In genomic region chr19:56314584-56315075, GRCh38 we compare ENCODE assay signal across 8 cellular contexts. TPM values are rescaled to one million over a fixed set of nuclear protein-coding genes. Genes with fewer than 3 reads are reported as not detected.
DNase-seq lines count a peak whose midpoint lies in the region; TF ChIP-seq lines count a peak whose summit lies in the region.

Gene ZSCAN5A, minus strand, starts transcription at chr19:56314839. Its CDS starts 89,793 bp downstream, at chr19:56225046.

- peaks cover 7% of the 10 kb centered on the region for H3K36me3 ChIP-seq in neuron (ENCODE audit: insufficient read depth, low read length)

- peaks cover 16% of the 10 kb centered on the region for H3K4me1 ChIP-seq in neuron (ENCODE audit: insufficient read depth, low read length)

- peak within 1 kb of the TSS; percentile 74 for H3K4me3 ChIP-seq in neuron (ENCODE audit: low read length)

- H3K27me3 Mint-ChIP-seq in HFFc6 (ENCODE audit: insufficient read depth), result no peaks in the 10 kb centered on the region; the same call in 1 of the 2 replicates

- H3K27me3 ChIP-seq in neuron (ENCODE audit: insufficient read depth, low read length), result no peaks in the 10 kb centered on the region

- DNase-seq in GM04504 (ENCODE audit: low read depth) (peak; percentile 91), HFFc6 (peak; percentile 92), NAMALWA (ENCODE audit: low spot score) (peak; percentile 97), SK-MEL-5 (ENCODE audit: low read depth, low spot score) (peak; percentile 93), foreskin melanocyte (peak; percentile 96), stromal cell of bone marrow (ENCODE audit: low read depth) (peak; percentile 87)
- peak; percentile 97 for DNase-seq in activated naive CD4-positive, alpha-beta T cell treated with Interleukin-2 at 50 U/mL for 16 hours

- peak within 1 kb of the TSS; percentile 97 for H3K27ac Mint-ChIP-seq in HFFc6

- peak within 1 kb of the TSS; percentile 75 for H2AFZ ChIP-seq in neuron (ENCODE audit: low read depth, low read length)

- no peak for TF ChIP-seq CTCF in HFFc6 (IDR thresholded peaks at IDR 0.05)

- H3K9me3 ChIP-seq in neuron (ENCODE audit: low read length), result no peaks in the 10 kb centered on the region

- no peaks in the 10 kb centered on the region for H3K9me3 Mint-ChIP-seq in HFFc6

- in situ Hi-C loops in SK-MEL-5 (cut with HindIII; ENCODE audit: low pct_unique_long_range_greater_than_20kb, low sequenced_read_pairs), result no loop called here

- H3K4me1 Mint-ChIP-seq in HFFc6 (ENCODE audit: low read depth), result peaks cover 23% of the 10 kb centered on the region

- peak within 1 kb of the TSS; percentile 99 for H3K4me3 Mint-ChIP-seq in HFFc6

- peaks cover 3% of the 10 kb centered on the region; the same call in 1 of the 2 replicates for H3K36me3 Mint-ChIP-seq in HFFc6 (ENCODE audit: low read depth)

RNA-seq across cellular contexts. Expression of gene ZSCAN5A, which starts in this region (rescaled TPM):
- total RNA-seq in HFFc6 (2021; fragmentation: NEBNext Ultra II Directional; extraction: Animal tissue kit (Norgen Biotek cat#: 25700)), result 1 to 10 TPM; 5.0 to 6.8 (median 5.8) TPM
- 5.4 TPM in 2 replicates for total RNA-seq in SK-MEL-5 (2014; rRNA removed; shearing (Covaris generic))
- polyA plus RNA-seq in SK-MEL-5 (2015; cell fraction: cytosol; rRNA removed), result 2.9 and 6.0 TPM in 2 replicates
- 5.8 and 6.8 TPM in 2 replicates for polyA plus RNA-seq in SK-MEL-5 (2015; cell fraction: nucleus; rRNA removed)

Comparison
In these comparisons a context has a peak if more than half of its experiments do, and no peak if none do; other contexts are left out.
1. Peak in every context shown above with its lines: DNase-seq and H3K4me3 ChIP-seq.